Comparison of ENCODE assay signal across 8 cellular contexts in genomic region chr21:34603002-34603709, GRCh38. TPM values are rescaled to one million over a fixed set of nuclear protein-coding genes. Genes with fewer than 3 reads are reported as not detected.
DNase-seq lines count a peak whose midpoint lies in the region; ATAC-seq and TF ChIP-seq lines count a peak whose summit lies in the region.

No MANE protein-coding gene starts in this region.

- no TSS peak for BruUV-seq in Panc1 (replicated peaks; lab: Mats Ljungman, UMichigan)

- H3K27ac ChIP-seq in Karpas-422 (ENCODE audit: low read length) (no peak overlapping the region), Panc1 (ENCODE audit: low read length) (no peak overlapping the region)

- H3K4me2 ChIP-seq in Karpas-422 (ENCODE audit: low read depth, low read length, poor library complexity, severe bottlenecking): no peak overlapping the region

- H3K4me3 Mint-ChIP-seq in neural crest cell: no peak overlapping the region

- H3K27ac Mint-ChIP-seq in neural crest cell (ENCODE audit: unreplicated experiment): no peak overlapping the region

- H3K27me3 ChIP-seq in Karpas-422 (ENCODE audit: low read length) (no peaks in the 10 kb centered on the region), Panc1 (ENCODE audit: control insufficient read depth, insufficient read depth, low read length) (no peaks in the 10 kb centered on the region)

- no peak overlapping the region for H2AFZ ChIP-seq in Karpas-422 (ENCODE audit: low read length)

- POLR2A ChIA-PET in Panc1 (lab: Charles Lee): no interaction called here

- TF ChIP-seq CTCF in GM12873 (IDR thresholded peaks at IDR 0.05; ENCODE audit: insufficient read depth, low read depth, low read length, missing control alignments) (peak; percentile 83), Panc1 (IDR thresholded peaks at IDR 0.05) (peak; percentile 81), fibroblast of pulmonary artery (IDR thresholded peaks at IDR 0.05; ENCODE audit: low read length, missing control alignments) (peak; percentile 81), neural crest cell (conservative IDR thresholded peaks at IDR 0.05) (peak; percentile 87)

- intact Hi-C loops in Panc1 (cut with micrococcal nuclease; ENCODE audit: unreplicated experiment): no loop called here

- in situ Hi-C loops in Panc1 (cut with HindIII; ENCODE audit: low pct_unique_long_range_greater_than_20kb, low sequenced_read_pairs): no loop called here

- peak; percentile 98 for ATAC-seq in Panc1
- ATAC-seq in HG03469 (IDR thresholded peaks at IDR 0.05; ENCODE audit: unreplicated experiment): no peak

- no peaks in the 10 kb centered on the region for H3K27me3 Mint-ChIP-seq in neural crest cell (ENCODE audit: low read depth)

- 0 out of 2 replicates have a peak, but pooled peaks cover 10% of the 10 kb centered on the region for H4K20me1 ChIP-seq in Karpas-422 (ENCODE audit: insufficient read depth, low read depth, low read length)

- CTCF ChIA-PET in Panc1 (lab: Charles Lee): interaction anchor here (0.7 to 1.5 kb wide), 6 partner anchors 10 to 241 kb away, joined by 3 to 9 read pairs (median 3); no protein-coding TSS in a partner anchor

- no peaks in the 10 kb centered on the region for H3K36me3 Mint-ChIP-seq in neural crest cell (ENCODE audit: low read depth)

- H3K9me3 Mint-ChIP-seq in neural crest cell: no peaks in the 10 kb centered on the region

- H3K4me1 Mint-ChIP-seq in neural crest cell: peaks cover 11% of the 10 kb centered on the region

- H3K9ac ChIP-seq in Karpas-422 (ENCODE audit: low read length): no peak overlapping the region

- peak; percentile 79 for DNase-seq in Karpas-422
- no peak for DNase-seq in Panc1 (ENCODE audit: low read depth, low spot score)
- peak; percentile 25 for DNase-seq in activated T-helper 1 cell treated with Interleukin-2 at 50 U/mL for 16 hours (ENCODE audit: low read depth)
- peak; percentile 77 for DNase-seq in fibroblast of pulmonary artery (ENCODE audit: low read depth)
- DNase-seq in neural crest cell (ENCODE audit: low read depth, low spot score): peak; percentile 79
- DNase-seq in stromal cell of bone marrow (ENCODE audit: low read depth): peak; percentile 47

- H3K4me1 ChIP-seq in Karpas-422 (ENCODE audit: low read length): no peaks in the 10 kb centered on the region
- no peaks in the 10 kb centered on the region for H3K4me1 ChIP-seq in Panc1 (ENCODE audit: control insufficient read depth, insufficient read depth, low read length)

- H3K36me3 ChIP-seq in Karpas-422 (ENCODE audit: insufficient read depth, low read length) (no peaks in the 10 kb centered on the region), Panc1 (ENCODE audit: control insufficient read depth, insufficient read depth, low read length) (no peaks in the 10 kb centered on the region)

- H3K79me2 ChIP-seq in Karpas-422 (ENCODE audit: low read length): no peaks in the 10 kb centered on the region

- H3K9me2 ChIP-seq in Karpas-422 (replicated peaks; ENCODE audit: insufficient read depth, low read length): no peaks in the 10 kb centered on the region

- H3K4me3 ChIP-seq in Karpas-422 (ENCODE audit: low read length) (no peak overlapping the region), Panc1 (ENCODE audit: low read depth in 2 of 2, low read length in 2 of 2) (no peak overlapping the region), fibroblast of pulmonary artery (replicated peaks; ENCODE audit: low read depth, low read length) (no peak overlapping the region)

- no peaks in the 10 kb centered on the region for H3K9me3 ChIP-seq in Karpas-422 (ENCODE audit: low read length)
- no peaks in the 10 kb centered on the region for H3K9me3 ChIP-seq in Panc1 (ENCODE audit: control insufficient read depth, insufficient read depth, low read depth, low read length)

RNA-seq across cellular contexts. Expression of gene RCAN1, which starts 11.8 kb away (rescaled TPM):
- 2.5 and 3.4 TPM in 2 replicates for total RNA-seq in Karpas-422 (2014; rRNA removed; shearing (Covaris generic); ENCODE audit: low replicate concordance)
- total RNA-seq in Panc1 (2021; ENCODE audit: unreplicated experiment) (13.5 TPM), neural crest cell (13.0 and 14.2 TPM in 2 replicates)
- polyA plus RNA-seq in Panc1 (2012; ENCODE audit: insufficient read length): 7.4 TPM
